In genomic region chr17:28576758-28577465, GRCh38 we compare ENCODE assay signal across 8 cellular contexts. TPM values are rescaled to one million over a fixed set of nuclear protein-coding genes. Genes with fewer than 3 reads are reported as not detected.
A peak's percentile ranks its signal among the peaks of the same experiment; 100 is the strongest.
DNase-seq lines count a peak whose midpoint lies in the region; ATAC-seq and TF ChIP-seq lines count a peak whose summit lies in the region.

Gene ALDOC (minus strand): TSS chr17:28576895. CDS start chr17:28575532, 1,363 bp downstream.

- no peaks in the 10 kb centered on the region for H3K36me3 Mint-ChIP-seq in naive thymus-derived CD8-positive, alpha-beta T cell
- peaks cover 21 to 39% of the 10 kb centered on the region in 2 donors for H3K36me3 Mint-ChIP-seq in stimulated activated naive B cell treated with anti-CD40 and anti-IgM and Interleukin-4, amounts not matched to agents 10 μg/mL and 1 μg/mL and 100 μg/mL, for 72 hours

- H3K27me3 ChIP-seq in HUES64 (ENCODE audit: insufficient read depth, low read length) (peaks cover 16% of the 10 kb centered on the region; the same call in 1 of the 2 replicates), Peyer's patch (no peaks in the 10 kb centered on the region), fibroblast of lung (ENCODE audit: control insufficient read depth, insufficient read depth, low read length) (no peaks in the 10 kb centered on the region)

- peak; percentile 95 to 97 for TF ChIP-seq POLR2A in Peyer's patch (IDR thresholded peaks at IDR 0.05)

- peaks cover 47% of the 10 kb centered on the region for H3K36me3 ChIP-seq in HUES64 (ENCODE audit: insufficient read depth, low read length)
- peaks cover 0 to 15% (median 0%) of the 10 kb centered on the region in 3 donors for H3K36me3 ChIP-seq in Peyer's patch
- H3K36me3 ChIP-seq in fibroblast of lung (ENCODE audit: control insufficient read depth, insufficient read depth, low read length): peaks cover 9% of the 10 kb centered on the region

- no peaks in the 10 kb centered on the region for H3K9me3 Mint-ChIP-seq in naive thymus-derived CD8-positive, alpha-beta T cell
- H3K9me3 Mint-ChIP-seq in stimulated activated naive B cell treated with anti-CD40 and anti-IgM and Interleukin-4, amounts not matched to agents 10 μg/mL and 1 μg/mL and 100 μg/mL, for 72 hours: no peaks in the 10 kb centered on the region

- 7% methylated on average over 26 of the region's 26 CpGs for WGBS in HUES64

- TF ChIP-seq CTCF in GM20000 (IDR thresholded peaks at IDR 0.05; ENCODE audit: extremely low read depth, missing control alignments): no peak
- peak in 1 of 6 experiments; percentile 13 for TF ChIP-seq CTCF in Peyer's patch (IDR thresholded peaks at IDR 0.05)
- TF ChIP-seq CTCF in fibroblast of lung (conservative IDR thresholded peaks at IDR 0.05 in 1 of 2, IDR thresholded peaks at IDR 0.05 in 1 of 2; ENCODE audit: low read depth in 1 of 2, low read length in 2 of 2): no peak

- peak within 1 kb of the TSS; percentile 77 to 91 (median 87) for H3K4me3 Mint-ChIP-seq in naive thymus-derived CD8-positive, alpha-beta T cell
- H3K4me3 Mint-ChIP-seq in stimulated activated naive B cell treated with anti-CD40 and anti-IgM and Interleukin-4, amounts not matched to agents 10 μg/mL and 1 μg/mL and 100 μg/mL, for 72 hours: peak within 1 kb of the TSS; percentile 85 to 93

- H3K4me1 Mint-ChIP-seq in naive thymus-derived CD8-positive, alpha-beta T cell: peaks cover 24 to 43% (median 31%) of the 10 kb centered on the region in 4 donors
- H3K4me1 Mint-ChIP-seq in stimulated activated naive B cell treated with anti-CD40 and anti-IgM and Interleukin-4, amounts not matched to agents 10 μg/mL and 1 μg/mL and 100 μg/mL, for 72 hours: peaks cover 19 to 38% of the 10 kb centered on the region in 2 donors

- peak within 1 kb of the TSS; percentile 93 for H2AFZ ChIP-seq in fibroblast of lung (ENCODE audit: low read length)

- DNase-seq in COLO829 (ENCODE audit: low spot score) (peak; percentile 99), GM20000 (ENCODE audit: low spot score) (peak; percentile 96), Peyer's patch (peak; percentile 99 to 100 (median 100)), activated T-helper 1 cell treated with Interleukin-2 at 50 U/mL for 16 hours (ENCODE audit: low read depth) (peak; percentile 98), fibroblast of lung (ENCODE audit: low read depth in 2 of 2) (peak; percentile 86 to 91)
- DNase-seq in naive thymus-derived CD8-positive, alpha-beta T cell: peak; percentile 90 to 100 (median 97)
- DNase-seq in stimulated activated naive B cell treated with anti-CD40 and anti-IgM and Interleukin-4, amounts not matched to agents 10 μg/mL and 1 μg/mL and 100 μg/mL, for 72 hours: peak; percentile 94

- peaks cover 3% of the 10 kb centered on the region; the same call in 1 of the 2 replicates for H3K4me1 ChIP-seq in HUES64 (ENCODE audit: insufficient read depth, low read length)
- H3K4me1 ChIP-seq in Peyer's patch: peaks cover 0 to 34% (median 9%) of the 10 kb centered on the region in 4 donors
- peaks cover 4% of the 10 kb centered on the region for H3K4me1 ChIP-seq in fibroblast of lung (ENCODE audit: control insufficient read depth, extremely low read depth, insufficient read depth, low read length)

- H3K4me3 ChIP-seq in HUES64 (ENCODE audit: low read length) (peak within 1 kb of the TSS; percentile 45), Peyer's patch (peak within 1 kb of the TSS; percentile 27 to 54 (median 36)), fibroblast of lung (replicated peaks in 1 of 4; ENCODE audit: control extremely low read depth in 1 of 4, insufficient read depth in 1 of 4, low read depth in 3 of 4, low read length in 4 of 4) (peak within 1 kb of the TSS in 2 of 4 experiments; percentile 30 to 43)

- POLR2A ChIA-PET in naive thymus-derived CD8-positive, alpha-beta T cell (lab: Charles Lee): interaction anchor here (0.7 to 9.0 kb wide), 10 partner anchors 11 to 143 kb away, joined by 3 to 81 read pairs (median 4); partner anchors contain the start of genes BLTP2, PROCA1, RPL23A and SDF2

- H3K9ac ChIP-seq in HUES64 (ENCODE audit: low read depth, low read length): no peak within 1 kb of the TSS
- no peak within 1 kb of the TSS for H3K9ac ChIP-seq in fibroblast of lung (ENCODE audit: insufficient read depth, low read length)

- H3K27ac ChIP-seq in HUES64 (ENCODE audit: low read depth, low read length) (peak within 1 kb of the TSS; percentile 59; the same call in 1 of the 2 replicates), Peyer's patch (peak within 1 kb of the TSS in 3 of 4 donors; percentile 43 to 69 (median 64)), fibroblast of lung (ENCODE audit: insufficient read depth, low read length) (peak within 1 kb of the TSS; percentile 25)

- H3K27ac Mint-ChIP-seq in naive thymus-derived CD8-positive, alpha-beta T cell: peak within 1 kb of the TSS; percentile 82 to 96 (median 94)
- H3K27ac Mint-ChIP-seq in stimulated activated naive B cell treated with anti-CD40 and anti-IgM and Interleukin-4, amounts not matched to agents 10 μg/mL and 1 μg/mL and 100 μg/mL, for 72 hours: peak within 1 kb of the TSS; percentile 94

- H4K20me1 ChIP-seq in fibroblast of lung (ENCODE audit: control insufficient read depth, extremely low read depth, insufficient read depth, low read length): no peaks in the 10 kb centered on the region

- H3K4me2 ChIP-seq in fibroblast of lung (ENCODE audit: extremely low read depth, insufficient read depth, low read length): peak within 1 kb of the TSS; percentile 70

- peak; percentile 94 to 97 for ATAC-seq in naive thymus-derived CD8-positive, alpha-beta T cell
- ATAC-seq in stimulated activated naive B cell treated with anti-CD40 and anti-IgM and Interleukin-4, amounts not matched to agents 10 μg/mL and 1 μg/mL and 100 μg/mL, for 72 hours (replicated peaks): peak; percentile 97 to 98

- no peaks in the 10 kb centered on the region for H3K9me3 ChIP-seq in HUES64 (ENCODE audit: insufficient read depth, low read depth, low read length)
- no peaks in the 10 kb centered on the region for H3K9me3 ChIP-seq in Peyer's patch
- H3K9me3 ChIP-seq in fibroblast of lung (ENCODE audit: control insufficient read depth, insufficient read depth, low read depth, low read length): no peaks in the 10 kb centered on the region

- H3K27me3 Mint-ChIP-seq in naive thymus-derived CD8-positive, alpha-beta T cell: no peaks in the 10 kb centered on the region
- H3K27me3 Mint-ChIP-seq in stimulated activated naive B cell treated with anti-CD40 and anti-IgM and Interleukin-4, amounts not matched to agents 10 μg/mL and 1 μg/mL and 100 μg/mL, for 72 hours: no peaks in the 10 kb centered on the region

- no peaks in the 10 kb centered on the region for H3K79me2 ChIP-seq in fibroblast of lung (ENCODE audit: control insufficient read depth, insufficient read depth, low read length)

RNA-seq across cellular contexts. Expression of gene ALDOC, which starts in this region (rescaled TPM):
- 36.8 TPM for polyA plus RNA-seq in HUES64 (2013, experiment 1 of 2)
- 52.5 TPM for polyA plus RNA-seq in HUES64 (2013, experiment 2 of 2)
- total RNA-seq in Peyer's patch: 100 to 1,000 TPM in 2 of 4 donors, 10 to 100 TPM in 2; 14.9 to 192 (median 120) TPM
- 59.3 and 91.3 TPM in 2 replicates for total RNA-seq in fibroblast of lung
- polyA plus RNA-seq in fibroblast of lung: 47.3 and 111 TPM in 2 replicates
- polyA plus RNA-seq in fibroblast of lung (2012): 30.1 and 73.5 TPM in 2 replicates
- 57.6 and 181 TPM in 2 replicates for polyA minus RNA-seq in fibroblast of lung (ENCODE audit: low replicate concordance)
- total RNA-seq in naive thymus-derived CD8-positive, alpha-beta T cell: 10 to 100 TPM; 36.1 to 37.5 TPM
- 10 to 100 TPM; 65.3 to 86.7 (median 78.9) TPM for polyA plus RNA-seq in naive thymus-derived CD8-positive, alpha-beta T cell
